Comparison of ENCODE assay signal across 1 cellular context in the genomic region with DNA sequence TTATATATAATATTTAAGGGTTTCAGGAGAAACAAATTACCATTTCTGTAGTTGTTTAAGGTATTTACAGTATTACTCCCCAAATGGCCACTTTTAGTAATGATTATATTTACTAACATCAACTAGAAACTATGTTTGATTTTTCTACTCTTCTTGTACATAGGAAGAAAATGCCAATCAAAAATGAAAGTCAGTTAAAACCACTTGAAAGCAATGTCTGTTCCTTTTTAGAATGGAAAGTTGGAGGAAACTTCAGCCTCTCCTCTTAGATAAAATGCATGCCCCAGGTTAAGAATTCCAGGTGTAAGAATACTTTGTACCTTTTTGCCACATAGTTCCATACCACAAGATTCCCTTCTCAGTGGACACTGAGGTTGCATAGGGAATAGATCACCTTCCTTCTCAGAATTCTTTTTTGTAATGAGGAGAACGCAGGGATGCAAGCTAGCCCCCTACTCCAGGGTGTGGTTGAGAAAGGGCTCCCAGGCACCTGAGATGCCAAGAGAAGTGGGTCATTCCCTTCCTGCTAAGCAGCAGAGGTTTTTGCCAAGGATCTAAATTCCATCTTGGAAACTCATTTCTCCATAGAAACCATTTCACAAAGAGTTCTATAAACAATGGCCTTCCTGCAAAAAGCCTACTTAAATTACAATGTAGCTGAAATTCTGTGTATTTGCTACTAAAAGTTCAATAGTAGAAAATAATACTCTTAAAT.
TF ChIP-seq lines count a peak whose summit lies in the region.

No MANE protein-coding gene starts in this region.

TF ChIP-seq in GM23338, 12 proteins besides CTCF, POLR2A, EP300 and RAD21 (continued from another document):
- TF ChIP-seq, protein P1, sequence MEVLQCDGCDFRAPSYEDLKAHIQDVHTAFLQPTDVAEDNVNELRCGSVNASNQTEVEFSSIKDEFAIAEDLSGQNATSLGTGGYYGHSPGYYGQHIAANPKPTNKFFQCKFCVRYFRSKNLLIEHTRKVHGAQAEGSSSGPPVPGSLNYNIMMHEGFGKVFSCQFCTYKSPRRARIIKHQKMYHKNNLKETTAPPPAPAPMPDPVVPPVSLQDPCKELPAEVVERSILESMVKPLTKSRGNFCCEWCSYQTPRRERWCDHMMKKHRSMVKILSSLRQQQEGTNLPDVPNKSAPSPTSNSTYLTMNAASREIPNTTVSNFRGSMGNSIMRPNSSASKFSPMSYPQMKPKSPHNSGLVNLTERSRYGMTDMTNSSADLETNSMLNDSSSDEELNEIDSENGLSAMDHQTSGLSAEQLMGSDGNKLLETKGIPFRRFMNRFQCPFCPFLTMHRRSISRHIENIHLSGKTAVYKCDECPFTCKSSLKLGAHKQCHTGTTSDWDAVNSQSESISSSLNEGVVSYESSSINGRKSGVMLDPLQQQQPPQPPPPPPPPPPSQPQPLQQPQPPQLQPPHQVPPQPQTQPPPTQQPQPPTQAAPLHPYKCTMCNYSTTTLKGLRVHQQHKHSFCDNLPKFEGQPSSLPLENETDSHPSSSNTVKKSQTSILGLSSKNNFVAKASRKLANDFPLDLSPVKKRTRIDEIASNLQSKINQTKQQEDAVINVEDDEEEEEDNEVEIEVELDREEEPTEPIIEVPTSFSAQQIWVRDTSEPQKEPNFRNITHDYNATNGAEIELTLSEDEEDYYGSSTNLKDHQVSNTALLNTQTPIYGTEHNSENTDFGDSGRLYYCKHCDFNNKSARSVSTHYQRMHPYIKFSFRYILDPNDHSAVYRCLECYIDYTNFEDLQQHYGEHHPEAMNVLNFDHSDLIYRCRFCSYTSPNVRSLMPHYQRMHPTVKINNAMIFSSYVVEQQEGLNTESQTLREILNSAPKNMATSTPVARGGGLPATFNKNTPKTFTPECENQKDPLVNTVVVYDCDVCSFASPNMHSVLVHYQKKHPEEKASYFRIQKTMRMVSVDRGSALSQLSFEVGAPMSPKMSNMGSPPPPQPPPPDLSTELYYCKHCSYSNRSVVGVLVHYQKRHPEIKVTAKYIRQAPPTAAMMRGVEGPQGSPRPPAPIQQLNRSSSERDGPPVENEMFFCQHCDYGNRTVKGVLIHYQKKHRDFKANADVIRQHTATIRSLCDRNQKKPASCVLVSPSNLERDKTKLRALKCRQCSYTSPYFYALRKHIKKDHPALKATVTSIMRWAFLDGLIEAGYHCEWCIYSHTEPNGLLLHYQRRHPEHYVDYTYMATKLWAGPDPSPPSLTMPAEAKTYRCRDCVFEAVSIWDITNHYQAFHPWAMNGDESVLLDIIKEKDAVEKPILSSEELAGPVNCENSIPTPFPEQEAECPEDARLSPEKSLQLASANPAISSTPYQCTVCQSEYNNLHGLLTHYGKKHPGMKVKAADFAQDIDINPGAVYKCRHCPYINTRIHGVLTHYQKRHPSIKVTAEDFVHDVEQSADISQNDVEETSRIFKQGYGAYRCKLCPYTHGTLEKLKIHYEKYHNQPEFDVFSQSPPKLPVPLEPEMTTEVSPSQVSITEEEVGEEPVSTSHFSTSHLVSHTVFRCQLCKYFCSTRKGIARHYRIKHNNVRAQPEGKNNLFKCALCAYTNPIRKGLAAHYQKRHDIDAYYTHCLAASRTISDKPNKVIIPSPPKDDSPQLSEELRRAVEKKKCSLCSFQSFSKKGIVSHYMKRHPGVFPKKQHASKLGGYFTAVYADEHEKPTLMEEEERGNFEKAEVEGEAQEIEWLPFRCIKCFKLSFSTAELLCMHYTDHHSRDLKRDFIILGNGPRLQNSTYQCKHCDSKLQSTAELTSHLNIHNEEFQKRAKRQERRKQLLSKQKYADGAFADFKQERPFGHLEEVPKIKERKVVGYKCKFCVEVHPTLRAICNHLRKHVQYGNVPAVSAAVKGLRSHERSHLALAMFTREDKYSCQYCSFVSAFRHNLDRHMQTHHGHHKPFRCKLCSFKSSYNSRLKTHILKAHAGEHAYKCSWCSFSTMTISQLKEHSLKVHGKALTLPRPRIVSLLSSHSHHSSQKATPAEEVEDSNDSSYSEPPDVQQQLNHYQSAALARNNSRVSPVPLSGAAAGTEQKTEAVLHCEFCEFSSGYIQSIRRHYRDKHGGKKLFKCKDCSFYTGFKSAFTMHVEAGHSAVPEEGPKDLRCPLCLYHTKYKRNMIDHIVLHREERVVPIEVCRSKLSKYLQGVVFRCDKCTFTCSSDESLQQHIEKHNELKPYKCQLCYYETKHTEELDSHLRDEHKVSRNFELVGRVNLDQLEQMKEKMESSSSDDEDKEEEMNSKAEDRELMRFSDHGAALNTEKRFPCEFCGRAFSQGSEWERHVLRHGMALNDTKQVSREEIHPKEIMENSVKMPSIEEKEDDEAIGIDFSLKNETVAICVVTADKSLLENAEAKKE (CRISPR knock-in tag; IDR thresholded peaks at IDR 0.05) = no peak
- TF ChIP-seq EZH2 (IDR thresholded peaks at IDR 0.05; ENCODE audit: low read depth, unreplicated experiment) = no peak
